9 cellular contexts compared by ENCODE assay signal in genomic region chr6:14476793-14477531, GRCh38.
DNase-seq lines count a peak whose midpoint lies in the region; ATAC-seq, FAIRE-seq and TF ChIP-seq lines count a peak whose summit lies in the region.
"Had no signal": no experiment of that assay in that cellular context is flagged by ENCODE, and none has a peak within 500 bp of the region (broad histone marks: within the 10 kb centered on the region; RNA-seq: fewer than 3 reads in every experiment).

No MANE protein-coding gene starts in this region.

- TF ChIP-seq CTCF in glutamatergic neuron (IDR thresholded peaks at IDR 0.05; ENCODE audit: partially characterized antibody, unreplicated experiment), result no peak

- peaks cover 13% of the 10 kb centered on the region for H3K36me3 Mint-ChIP-seq in glutamatergic neuron (ENCODE audit: unreplicated experiment)

- H3K9me3 Mint-ChIP-seq in glutamatergic neuron (ENCODE audit: unreplicated experiment), result peaks cover 7% of the 10 kb centered on the region

- no peak for ATAC-seq in GM21528 (IDR thresholded peaks at IDR 0.05; ENCODE audit: low FRiP score, unreplicated experiment)
- ATAC-seq in HG03460 (IDR thresholded peaks at IDR 0.05; ENCODE audit: unreplicated experiment), result no peak

- H3K27me3 Mint-ChIP-seq in glutamatergic neuron (ENCODE audit: unreplicated experiment), result peaks cover 2% of the 10 kb centered on the region

- DNase-seq in NCI-H2227 (lab: John Stamatoyannopoulos, UW; ENCODE audit: unreplicated experiment) (peak; percentile 7), NCI-H2227 treated with DMSO at 0.1 percent for 48 hours (lab: John Stamatoyannopoulos, UW) (no peak), dedifferentiated amniotic fluid mesenchymal stem cell (ENCODE audit: extremely low spot score) (peak; percentile 73), medulla oblongata (ENCODE audit: extremely low spot score) (peak; percentile 43), urothelium cell line (ENCODE audit: low spot score) (peak; percentile 57), glutamatergic neuron (no peak)

- no peak overlapping the region for H3K4me3 Mint-ChIP-seq in glutamatergic neuron (ENCODE audit: unreplicated experiment)

- H3K27ac Mint-ChIP-seq in glutamatergic neuron (ENCODE audit: unreplicated experiment), result no peak overlapping the region

- no peaks in the 10 kb centered on the region for H3K4me1 Mint-ChIP-seq in glutamatergic neuron (ENCODE audit: low read depth, unreplicated experiment)

- FAIRE-seq in urothelium cell line (lab: Jason Lieb, UNC), result no peak
- FAIRE-seq: A204.1 had no signal

Comparison
In these comparisons a context has a peak if more than half of its experiments do, and no peak if none do; other contexts are left out.
1. DNase-seq: peak in NCI-H2227 (single experiment), dedifferentiated amniotic fluid mesenchymal stem cell (single experiment), medulla oblongata (single experiment) and urothelium cell line (single experiment); none in NCI-H2227 treated with DMSO at 0.1 percent for 48 hours (single experiment) and glutamatergic neuron (single experiment).